ENCODE assay signal across 8 cellular contexts in the genomic region with DNA sequence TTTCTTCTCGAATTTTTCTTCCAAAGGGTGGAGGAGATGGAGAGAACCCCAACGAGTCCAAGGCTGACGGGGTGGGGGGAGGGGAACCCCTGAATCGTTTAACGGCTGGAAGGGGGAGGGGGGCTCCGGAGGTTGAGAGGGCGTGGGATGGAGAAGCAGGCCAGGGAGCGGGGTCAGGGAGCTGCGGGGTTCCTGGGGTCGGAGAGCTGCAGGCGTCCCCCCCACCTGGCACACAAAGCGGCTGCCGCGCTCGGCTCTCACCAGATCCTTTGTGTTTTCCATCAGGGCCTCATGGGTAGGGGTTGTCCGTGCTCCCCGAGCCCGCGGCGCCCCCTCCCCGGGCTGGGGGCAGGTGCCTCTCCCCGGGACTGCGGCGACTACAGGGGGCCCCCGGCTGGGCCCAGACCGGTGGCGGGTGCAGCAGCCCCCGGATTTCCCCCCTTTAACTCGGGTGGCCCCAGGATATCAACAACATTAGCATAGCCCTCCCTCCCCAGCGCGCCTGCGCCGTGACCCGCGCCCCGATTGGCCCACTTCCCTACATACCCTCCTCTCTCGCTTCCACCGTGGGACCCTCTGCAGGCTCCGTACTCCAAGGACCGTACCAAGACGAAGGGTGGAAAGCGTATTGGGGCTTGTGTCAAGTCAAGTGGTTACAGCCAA. TPM values are rescaled to one million over a fixed set of nuclear protein-coding genes. Genes with fewer than 3 reads are reported as not detected.
A peak's percentile ranks its signal among the peaks of the same experiment; 100 is the strongest.
DNase-seq lines count a peak whose midpoint lies in the region; ATAC-seq and TF ChIP-seq lines count a peak whose summit lies in the region.

A gene (minus strand): TSS at position 476 of the 663 bp plus-strand sequence. CDS start 34,888 bp downstream, outside the sequence.

- H3K79me2 ChIP-seq in hepatocyte = peaks cover 86% of the 10 kb centered on the region

- TF ChIP-seq POLR2A in vagina (IDR thresholded peaks at IDR 0.05) = peak in 1 of 2 donors; percentile 5

- H3K27me3 ChIP-seq in hepatocyte (no peaks in the 10 kb centered on the region), rectal smooth muscle tissue (ENCODE audit: control insufficient read depth, insufficient read depth, low read length) (no peaks in the 10 kb centered on the region), vagina (no peaks in the 10 kb centered on the region)

- H3K4me1 ChIP-seq in hepatocyte (ENCODE audit: insufficient read depth) (peaks cover 29% of the 10 kb centered on the region), rectal smooth muscle tissue (ENCODE audit: control insufficient read depth, insufficient read depth, low read length) (peaks cover 9% of the 10 kb centered on the region), vagina (peaks cover 70% of the 10 kb centered on the region)

- H3K36me3 ChIP-seq in hepatocyte (replicated peaks; ENCODE audit: insufficient read depth, low read depth) = no peaks in the 10 kb centered on the region
- H3K36me3 ChIP-seq in rectal smooth muscle tissue (ENCODE audit: control insufficient read depth, insufficient read depth, low read length) = no peaks in the 10 kb centered on the region
- H3K36me3 ChIP-seq in vagina = peaks cover under 1 to 2% of the 10 kb centered on the region in 2 donors

- H3K9me2 ChIP-seq in hepatocyte (replicated peaks; ENCODE audit: insufficient read depth) = no peaks in the 10 kb centered on the region

- H3K4me3 ChIP-seq in astrocyte of the cerebellum (ENCODE audit: low read depth, low read length) = peak within 1 kb of the TSS; percentile 91
- H3K4me3 ChIP-seq in hepatocyte = peak within 1 kb of the TSS; percentile 73
- peak within 1 kb of the TSS; percentile 96 for H3K4me3 ChIP-seq in rectal smooth muscle tissue (ENCODE audit: low read length)
- H3K4me3 ChIP-seq in vagina = peak within 1 kb of the TSS; percentile 85 to 100

- H3K9ac ChIP-seq in rectal smooth muscle tissue (ENCODE audit: low read length) = peak within 1 kb of the TSS; percentile 91

- peak within 1 kb of the TSS; percentile 92 for H2AFZ ChIP-seq in hepatocyte

- DNase-seq in NCI-H2029 (lab: John Stamatoyannopoulos, UW) (peak; percentile 92), T-helper 22 cell (ENCODE audit: low read depth) (peak; percentile 93), astrocyte of the cerebellum (ENCODE audit: low read depth) (peak; percentile 93), hepatocyte (ENCODE audit: low spot score) (peak; percentile 97), vagina (ENCODE audit: extremely low spot score in 2 of 2) (peak; percentile 95 to 97)

- TF ChIP-seq CTCF in astrocyte of the cerebellum (IDR thresholded peaks at IDR 0.05; ENCODE audit: low read depth, low read length, missing control alignments) (no peak), hepatocyte (IDR thresholded peaks at IDR 0.05; ENCODE audit: poor library complexity) (no peak), vagina (IDR thresholded peaks at IDR 0.05) (no peak)

- under 1% methylated on average over 35 of the region's 42 CpGs for WGBS in hepatocyte (ENCODE audit: low lambda C conversion rate, missing lambda C conversion rate)

- H3K27ac ChIP-seq in hepatocyte = peak within 1 kb of the TSS; percentile 98
- H3K27ac ChIP-seq in rectal smooth muscle tissue (ENCODE audit: low read depth, low read length) = peak within 1 kb of the TSS; percentile 99
- H3K27ac ChIP-seq in vagina = peak within 1 kb of the TSS; percentile 98

- H3K9me3 ChIP-seq in hepatocyte (ENCODE audit: low read depth) (no peaks in the 10 kb centered on the region), vagina (no peaks in the 10 kb centered on the region)

- ATAC-seq in GM18498 (IDR thresholded peaks at IDR 0.05; ENCODE audit: unreplicated experiment) (peak; percentile 78), HG02943 (IDR thresholded peaks at IDR 0.05; ENCODE audit: low read depth, unreplicated experiment) (peak; percentile 82)

- intact Hi-C loops in vagina (cut with DNase I) = no loop called here

- in situ Hi-C loops in astrocyte of the cerebellum (cut with HindIII; ENCODE audit: low sequenced_read_pairs) = no loop called here

- H3K4me2 ChIP-seq in hepatocyte = peak within 1 kb of the TSS; percentile 93

- peaks cover 55% of the 10 kb centered on the region for H4K20me1 ChIP-seq in hepatocyte (ENCODE audit: insufficient read depth, poor library complexity, severe bottlenecking)

RNA-seq across cellular contexts. Expression of the gene that starts here (rescaled TPM):
- total RNA-seq in hepatocyte (15.3 and 24.2 TPM in 2 replicates), vagina (20.1 TPM)
- 3.2 and 4.5 TPM in 2 replicates for polyA plus RNA-seq in hepatocyte

Comparison
In these comparisons a context has a peak if more than half of its experiments do, and no peak if none do; other contexts are left out.
1. Peak in every context shown above with its lines: DNase-seq, ATAC-seq, H3K4me3 ChIP-seq and H3K27ac ChIP-seq.